ENCODE assay signal across 1 cellular context in the genomic region with DNA sequence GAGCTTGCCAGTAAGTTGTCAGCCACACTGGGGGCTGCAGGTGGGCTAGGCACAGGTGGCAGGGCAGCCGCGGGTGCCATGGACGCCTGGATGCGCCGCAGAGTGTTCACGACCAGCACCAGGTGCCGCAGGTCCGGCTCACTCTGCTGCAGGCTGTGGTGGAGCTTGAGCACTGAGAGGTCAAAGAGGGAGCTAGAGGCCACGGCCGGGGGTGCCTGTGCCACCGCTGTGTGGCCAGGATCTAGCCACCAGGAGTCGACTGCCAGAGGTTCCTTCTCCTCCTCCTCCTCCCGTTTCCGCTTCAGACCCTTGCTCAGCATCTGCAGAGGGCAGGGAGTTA.
TF ChIP-seq lines count a peak whose summit lies in the region.

No MANE protein-coding gene starts in this region.

TF ChIP-seq in HepG2, 621 proteins besides CTCF, POLR2A, EP300 and RAD21:
- TF ChIP-seq HNF1A (IDR thresholded peaks at IDR 0.05; ENCODE audit: low read depth) (no peak), HNF1A (CRISPR knock-in tag; IDR thresholded peaks at IDR 0.05; ENCODE audit: borderline replicate concordance) (no peak), AGO2 (optimal IDR thresholded peaks at IDR 0.05; ENCODE audit: low read depth, low read length) (peak; percentile 33), ZNF670 (CRISPR knock-in tag; IDR thresholded peaks at IDR 0.05; ENCODE audit: borderline replicate concordance) (no peak), FOXO1 (CRISPR knock-in tag; IDR thresholded peaks at IDR 0.05) (no peak), NR2C2 (CRISPR knock-in tag; IDR thresholded peaks at IDR 0.05; ENCODE audit: borderline replicate concordance) (no peak), ZNF687 (CRISPR knock-in tag; IDR thresholded peaks at IDR 0.05) (peak; percentile 32; the same call in 1 of the 2 replicates), NFE2L2 (IDR thresholded peaks at IDR 0.05; ENCODE audit: low read length) (no peak), ZNF691 (CRISPR knock-in tag; IDR thresholded peaks at IDR 0.05; ENCODE audit: borderline replicate concordance, low read depth) (no peak)
